25 cellular contexts compared by ENCODE assay signal in genomic region chr22:22981670-22982571, GRCh38.
"Had no signal": no experiment of that assay in that cellular context is flagged by ENCODE, and none has a peak within 500 bp of the region (broad histone marks: within the 10 kb centered on the region; RNA-seq: fewer than 3 reads in every experiment).

No MANE protein-coding gene starts in this region.

- H3K27me3 ChIP-seq: adrenal gland, ascending aorta, pancreas, right atrium auricular region had no signal

- H3K4me1 Mint-ChIP-seq: central memory CD8-positive, alpha-beta T cell; nephron had no signal

- H3K36me3 Mint-ChIP-seq: activated naive CD8-positive, alpha-beta T cell had no signal

- H3K9me3 ChIP-seq: ascending aorta, pancreas had no signal

- H3K4me1 ChIP-seq: adrenal gland, ascending aorta, esophagus squamous epithelium, gastrocnemius medialis, left ventricle myocardium inferior, pancreas, psoas muscle, right atrium auricular region, upper lobe of right lung had no signal

- H3K27ac ChIP-seq: adrenal gland, ascending aorta, dorsolateral prefrontal cortex, esophagus squamous epithelium, gastrocnemius medialis, left ventricle myocardium inferior, pancreas, psoas muscle, right atrium auricular region, spleen, upper lobe of right lung had no signal

- H3K9me3 Mint-ChIP-seq: central memory CD8-positive, alpha-beta T cell had no signal

- DNase-seq: activated CD8-positive, alpha-beta memory T cell treated with anti-CD3 and anti-CD28 coated beads, Interleukin-2, amount 50 U/mL, for 4 hours; activated naive CD4-positive, alpha-beta T cell; activated T-cell treated with anti-CD3 and anti-CD28 coated beads, Interleukin-2, amount 50 U/mL, for 24 hours; adrenal gland; brain microvascular endothelial cell; dorsolateral prefrontal cortex; esophagus squamous epithelium; gastrocnemius medialis; head of caudate nucleus; hypothalamus; left ventricle myocardium inferior; midbrain; pancreas; psoas muscle; spleen; stimulated activated CD4-positive, alpha-beta T cell treated with anti-CD3 and anti-CD28 coated beads, Interleukin-4, amount 100 ng/mL, for 1 hour; stimulated activated naive CD8-positive, alpha-beta T cell treated with anti-CD3 and anti-CD28 coated beads, Interleukin-15, Interleukin-2, amounts not matched to agents 100 U/mL and 50 U/mL, for 24 hours; T-helper 9 cell; upper lobe of right lung had no signal

- H3K36me3 ChIP-seq: adrenal gland, ascending aorta, brain microvascular endothelial cell, esophagus squamous epithelium, gastrocnemius medialis, left ventricle myocardium inferior, pancreas, right atrium auricular region, spleen, upper lobe of right lung had no signal

- H3K4me3 ChIP-seq: adrenal gland, ascending aorta, dorsolateral prefrontal cortex, esophagus squamous epithelium, gastrocnemius medialis, left ventricle myocardium inferior, pancreas, psoas muscle, right atrium auricular region, spleen, upper lobe of right lung had no signal

- H3K4me3 Mint-ChIP-seq: activated naive CD8-positive, alpha-beta T cell; activated T-cell treated with anti-CD3 and anti-CD28 coated beads, Interleukin-2, amount 50 U/mL, for 24 hours; central memory CD8-positive, alpha-beta T cell; nephron had no signal

- H3K27ac Mint-ChIP-seq: activated naive CD8-positive, alpha-beta T cell; activated T-cell treated with anti-CD3 and anti-CD28 coated beads, Interleukin-2, amount 50 U/mL, for 24 hours; activated T-helper 2 cell treated with anti-CD3 and anti-CD28 coated beads, Interferon-gamma antibody, Interleukin-2, Interleukin-4, amounts not matched to agents 10 μg/mL and 5 μg/mL and 100 μg/mL, durations not matched to agents 14 hours and 24 hours and 36 hours; nephron had no signal

- ATAC-seq: gastrocnemius medialis; pancreas; psoas muscle; stimulated activated naive CD8-positive, alpha-beta T cell treated with anti-CD3 and anti-CD28 coated beads, Interleukin-15, Interleukin-2, amounts not matched to agents 100 U/mL and 50 U/mL, for 24 hours; upper lobe of right lung had no signal
